ENCODE assay signal across 11 cellular contexts in genomic region chr19:43779147-43779819, GRCh38. TPM values are rescaled to one million over a fixed set of nuclear protein-coding genes. Genes with fewer than 3 reads are reported as not detected.
DNase-seq lines count a peak whose midpoint lies in the region; ATAC-seq, FAIRE-seq and TF ChIP-seq lines count a peak whose summit lies in the region.
"Had no signal": no experiment of that assay in that cellular context is flagged by ENCODE, and none has a peak within 500 bp of the region (broad histone marks: within the 10 kb centered on the region; RNA-seq: fewer than 3 reads in every experiment).

No MANE protein-coding gene starts in this region.

- CTCF ChIA-PET in activated CD4-positive, alpha-beta T cell treated with anti-CD3 and anti-CD28 coated beads, Interleukin-2, amount 10 ng/mL, durations not matched to agents 7 days and 5 days (lab: Charles Lee): interaction anchor here (1.1 to 9.1 kb wide), 3 partner anchors 12 to 75 kb away, joined by 4 to 88 read pairs (median 6); no protein-coding TSS in a partner anchor
- CTCF ChIA-PET in Panc1 (lab: Charles Lee): interaction anchor here (2.4 kb wide), 1 partner anchor 12 kb away, joined by 10 read pairs; no protein-coding TSS in a partner anchor
- CTCF ChIA-PET in endothelial cell of umbilical vein (lab: Charles Lee): interaction anchor here (0.7 to 6.8 kb wide), 6 partner anchors 13 to 34 kb away, joined by 3 to 114 read pairs (median 4); no protein-coding TSS in a partner anchor

- H3K4me2 ChIP-seq in endothelial cell of umbilical vein (ENCODE audit: insufficient read depth, low read length): no peak overlapping the region

- H4K20me1 ChIP-seq in endothelial cell of umbilical vein (replicated peaks; ENCODE audit: control insufficient read depth, extremely low read depth, insufficient read depth, low read length): no peaks in the 10 kb centered on the region

- no peaks in the 10 kb centered on the region for H3K79me2 ChIP-seq in endothelial cell of umbilical vein (ENCODE audit: control insufficient read depth, insufficient read depth, low read length)
- H3K79me2 ChIP-seq: parathyroid adenoma had no signal

- in situ Hi-C loops in Panc1 (cut with HindIII; ENCODE audit: low pct_unique_long_range_greater_than_20kb, low sequenced_read_pairs): no loop called here

- TF ChIP-seq CTCF in Panc1 (IDR thresholded peaks at IDR 0.05) (no peak), endothelial cell of umbilical vein (IDR thresholded peaks at IDR 0.05; ENCODE audit: extremely low read depth in 1 of 2, insufficient read depth in 1 of 2, low read depth in 1 of 2, low read length in 2 of 2) (no peak), suprapubic skin (IDR thresholded peaks at IDR 0.05) (no peak)

- peaks cover 9% of the 10 kb centered on the region for H3K36me3 Mint-ChIP-seq in activated CD4-positive, alpha-beta T cell treated with anti-CD3 and anti-CD28 coated beads, Interleukin-2, amount 10 ng/mL, durations not matched to agents 7 days and 5 days (ENCODE audit: low read depth)

- WGBS in suprapubic skin: 70% methylated on average over 12 of the region's 16 CpGs

- H3K9me3 Mint-ChIP-seq in activated CD4-positive, alpha-beta T cell treated with anti-CD3 and anti-CD28 coated beads, Interleukin-2, amount 10 ng/mL, durations not matched to agents 7 days and 5 days: no peaks in the 10 kb centered on the region

- H3K36me3 ChIP-seq in Panc1 (ENCODE audit: control insufficient read depth, insufficient read depth, low read length): no peaks in the 10 kb centered on the region; the same call in 1 of the 2 replicates
- H3K36me3 ChIP-seq in endothelial cell of umbilical vein (ENCODE audit: control insufficient read depth in 2 of 2, extremely low read depth in 1 of 2, insufficient read depth in 2 of 2, low read length in 2 of 2): no peaks in the 10 kb centered on the region
- H3K36me3 ChIP-seq in suprapubic skin: no peaks in the 10 kb centered on the region

- dilution Hi-C loops in endothelial cell of umbilical vein (cut with MboI; ENCODE audit: extremely low pct_ligation_motif_present, low sequenced_read_pairs): no loop called here

- no peaks in the 10 kb centered on the region for H3K9me3 ChIP-seq in Panc1 (ENCODE audit: control insufficient read depth, insufficient read depth, low read depth, low read length)
- no peaks in the 10 kb centered on the region for H3K9me3 ChIP-seq in endothelial cell of umbilical vein (replicated peaks; ENCODE audit: control insufficient read depth, insufficient read depth, low read length)
- no peaks in the 10 kb centered on the region for H3K9me3 ChIP-seq in suprapubic skin
- H3K9me3 ChIP-seq: body of pancreas had no signal

- peak overlapping the region; percentile 81 for H2AFZ ChIP-seq in endothelial cell of umbilical vein (ENCODE audit: low read depth, low read length)
- H2AFZ ChIP-seq: parathyroid adenoma had no signal

- ATAC-seq in Panc1: no peak
- ATAC-seq: body of pancreas had no signal

- intact Hi-C loops in Panc1 (cut with micrococcal nuclease; ENCODE audit: unreplicated experiment) (no loop called here), endothelial cell of umbilical vein (cut with micrococcal nuclease) (no loop called here)

- peaks cover 77% of the 10 kb centered on the region for H3K4me1 Mint-ChIP-seq in activated CD4-positive, alpha-beta T cell treated with anti-CD3 and anti-CD28 coated beads, Interleukin-2, amount 10 ng/mL, durations not matched to agents 7 days and 5 days

- no peak for FAIRE-seq in endothelial cell of umbilical vein (lab: Jason Lieb, UNC)

- H3K9ac ChIP-seq in endothelial cell of umbilical vein (replicated peaks; ENCODE audit: extremely low read depth, insufficient read depth, low read length): no peak overlapping the region
- H3K9ac ChIP-seq: parathyroid adenoma had no signal

- H3K4me3 Mint-ChIP-seq in activated CD4-positive, alpha-beta T cell treated with anti-CD3 and anti-CD28 coated beads, Interleukin-2, amount 10 ng/mL, durations not matched to agents 7 days and 5 days: peak overlapping the region; percentile 79

- peak overlapping the region; percentile 38 to 67 for H3K4me3 ChIP-seq in Panc1 (ENCODE audit: low read depth in 2 of 2, low read length in 2 of 2)
- H3K4me3 ChIP-seq in endothelial cell of umbilical vein (replicated peaks in 1 of 3; ENCODE audit: insufficient read depth in 1 of 3, low read depth in 1 of 3, low read length in 3 of 3): no peak overlapping the region
- H3K4me3 ChIP-seq in suprapubic skin: peak overlapping the region; percentile 34
- H3K4me3 ChIP-seq: body of pancreas had no signal

- H3K27ac ChIP-seq in Panc1 (ENCODE audit: low read length) (peak overlapping the region; percentile 98), endothelial cell of umbilical vein (ENCODE audit: insufficient read depth, low read depth, low read length) (no peak overlapping the region), suprapubic skin (peak overlapping the region; percentile 72)
- H3K27ac ChIP-seq: body of pancreas, parathyroid adenoma had no signal

- no peak for DNase-seq in activated CD4-positive, alpha-beta T cell treated with anti-CD3 and anti-CD28 coated beads, Interleukin-2, amount 10 ng/mL, durations not matched to agents 7 days and 5 days
- no peak for DNase-seq in activated CD4-positive, alpha-beta T cell treated with anti-CD3 and anti-CD28 coated beads, Interleukin-2, amount 50 U/mL, for 1 hour
- DNase-seq in Panc1 (ENCODE audit: low read depth, low spot score) (no peak), endothelial cell of umbilical vein (ENCODE audit: low read depth, low spot score) (no peak), suprapubic skin (ENCODE audit: low spot score in 2 of 2) (no peak), activated gamma-delta T cell treated with Interleukin-2 at 50 U/mL for 16 hours (no peak), NCI-H1417 (lab: John Stamatoyannopoulos, UW) (no peak), DMS114 treated with DMSO at 0.1 percent for 48 hours (lab: John Stamatoyannopoulos, UW; ENCODE audit: unreplicated experiment) (no peak)
- DNase-seq: NCI-H1694 had no signal

- TF ChIP-seq EP300 in suprapubic skin (IDR thresholded peaks at IDR 0.05): no peak

- no peaks in the 10 kb centered on the region for H3K9me1 ChIP-seq in endothelial cell of umbilical vein (replicated peaks; ENCODE audit: control insufficient read depth, extremely low read depth, insufficient read depth, low read length)

- H3K27ac Mint-ChIP-seq in activated CD4-positive, alpha-beta T cell treated with anti-CD3 and anti-CD28 coated beads, Interleukin-2, amount 10 ng/mL, durations not matched to agents 7 days and 5 days: peak overlapping the region; percentile 91

- no peaks in the 10 kb centered on the region for H3K27me3 Mint-ChIP-seq in activated CD4-positive, alpha-beta T cell treated with anti-CD3 and anti-CD28 coated beads, Interleukin-2, amount 10 ng/mL, durations not matched to agents 7 days and 5 days

- TF ChIP-seq POLR2A in endothelial cell of umbilical vein (IDR thresholded peaks at IDR 0.05; ENCODE audit: low read depth, low read length): no peak
- TF ChIP-seq POLR2A in suprapubic skin (IDR thresholded peaks at IDR 0.05): no peak

- POLR2A ChIA-PET in activated CD4-positive, alpha-beta T cell treated with anti-CD3 and anti-CD28 coated beads, Interleukin-2, amount 10 ng/mL, durations not matched to agents 7 days and 5 days (lab: Charles Lee): interaction anchor here (1.0 kb wide), 1 partner anchor 111 kb away, joined by 4 read pairs; no protein-coding TSS in a partner anchor
- POLR2A ChIA-PET in Panc1 (lab: Charles Lee): no interaction called here
- POLR2A ChIA-PET in endothelial cell of umbilical vein (lab: Charles Lee): no interaction called here

- peaks cover 55% of the 10 kb centered on the region for H3K4me1 ChIP-seq in Panc1 (ENCODE audit: control insufficient read depth, insufficient read depth, low read length)
- H3K4me1 ChIP-seq in endothelial cell of umbilical vein (ENCODE audit: control insufficient read depth, extremely low read depth, insufficient read depth, low read length): peaks cover 27% of the 10 kb centered on the region
- H3K4me1 ChIP-seq in suprapubic skin: peaks cover 65% of the 10 kb centered on the region
- H3K4me1 ChIP-seq: parathyroid adenoma had no signal

- TSS peak; percentile 59 for BruUV-seq in Panc1 (replicated peaks; lab: Mats Ljungman, UMichigan)
- no TSS peak for BruUV-seq in endothelial cell of umbilical vein (replicated peaks; lab: Mats Ljungman, UMichigan)

- no peaks in the 10 kb centered on the region for H3K27me3 ChIP-seq in Panc1 (ENCODE audit: control insufficient read depth, insufficient read depth, low read length)
- no peaks in the 10 kb centered on the region for H3K27me3 ChIP-seq in endothelial cell of umbilical vein (ENCODE audit: control insufficient read depth in 2 of 2, insufficient read depth in 2 of 2, low read length in 2 of 2)
- no peaks in the 10 kb centered on the region for H3K27me3 ChIP-seq in suprapubic skin
- H3K27me3 ChIP-seq: body of pancreas had no signal

RNA-seq across cellular contexts. Expression of gene KCNN4, which starts 1.5 kb away (rescaled TPM):
- total RNA-seq in activated CD4-positive, alpha-beta T cell treated with anti-CD3 and anti-CD28 coated beads, Interleukin-2, amount 10 ng/mL, durations not matched to agents 7 days and 5 days: 10 to 100 TPM; 31.9 to 34.5 TPM
- total RNA-seq in Panc1 (2021; ENCODE audit: unreplicated experiment) (29.7 TPM), endothelial cell of umbilical vein (0.35 TPM in 1 of 2 replicates, not detected in the other), suprapubic skin (10 to 100 TPM; 26.4 to 77.9 (median 48.2) TPM)
- polyA plus RNA-seq in Panc1 (2012; ENCODE audit: insufficient read length): 50.8 TPM
- polyA plus RNA-seq in endothelial cell of umbilical vein: 0.27 and 0.29 TPM in 2 replicates
- polyA plus RNA-seq in endothelial cell of umbilical vein (2011; cell fraction: cytosol; rRNA removed): 0.14 and 0.16 TPM in 2 replicates
- polyA plus RNA-seq in endothelial cell of umbilical vein (2011; cell fraction: nucleus; rRNA removed): 0.22 and 0.76 TPM in 2 replicates
- polyA plus RNA-seq in endothelial cell of umbilical vein (2012): 0.26 TPM in 1 of 2 replicates, not detected in the other
- polyA minus RNA-seq in endothelial cell of umbilical vein: 0.41 and 0.42 TPM in 2 replicates
- 26.3 TPM for polyA minus RNA-seq in endothelial cell of umbilical vein (2011; cell fraction: cytosol; rRNA and poly(A)+ RNA removed)
- polyA minus RNA-seq in endothelial cell of umbilical vein (2011; cell fraction: nucleus; rRNA and poly(A)+ RNA removed): not detected in 2 replicates

RNA-seq across cellular contexts. Expression of gene LYPD5, which starts 23.0 kb away (rescaled TPM):
- total RNA-seq in activated CD4-positive, alpha-beta T cell treated with anti-CD3 and anti-CD28 coated beads, Interleukin-2, amount 10 ng/mL, durations not matched to agents 7 days and 5 days: under 1 TPM; 0.62 to 0.79 TPM
- total RNA-seq in Panc1 (2021; ENCODE audit: unreplicated experiment): 0.87 TPM
- 0.84 TPM for polyA plus RNA-seq in Panc1 (2012; ENCODE audit: insufficient read length)
- total RNA-seq in endothelial cell of umbilical vein: not detected in 2 replicates
- polyA plus RNA-seq in endothelial cell of umbilical vein: 0.11 and 0.28 TPM in 2 replicates
- 0.08 and 0.12 TPM in 2 replicates for polyA plus RNA-seq in endothelial cell of umbilical vein (2011; cell fraction: cytosol; rRNA removed)
- polyA plus RNA-seq in endothelial cell of umbilical vein (2011; cell fraction: nucleus; rRNA removed): 0.29 and 0.34 TPM in 2 replicates
- 0.16 and 0.25 TPM in 2 replicates for polyA plus RNA-seq in endothelial cell of umbilical vein (2012)
- polyA minus RNA-seq in endothelial cell of umbilical vein: not detected in 2 replicates
- not detected for polyA minus RNA-seq in endothelial cell of umbilical vein (2011; cell fraction: cytosol; rRNA and poly(A)+ RNA removed)
- not detected in 2 replicates for polyA minus RNA-seq in endothelial cell of umbilical vein (2011; cell fraction: nucleus; rRNA and poly(A)+ RNA removed)
- total RNA-seq in suprapubic skin: 100 to 1,000 TPM in 1 of 4 donors, 10 to 100 TPM in 3; 48.5 to 114 (median 98.5) TPM
- total RNA-seq: body of pancreas had no signal

RNA-seq across cellular contexts. Expression of gene SMG9, which starts 24.5 kb away (rescaled TPM):
- total RNA-seq in activated CD4-positive, alpha-beta T cell treated with anti-CD3 and anti-CD28 coated beads, Interleukin-2, amount 10 ng/mL, durations not matched to agents 7 days and 5 days: 10 to 100 TPM; 69.1 to 71.0 TPM
- total RNA-seq in Panc1 (2021; ENCODE audit: unreplicated experiment) (49.9 TPM), endothelial cell of umbilical vein (45.0 and 53.3 TPM in 2 replicates), suprapubic skin (10 to 100 TPM; 21.5 to 44.4 (median 30.1) TPM)
- polyA plus RNA-seq in Panc1 (2012; ENCODE audit: insufficient read length): 37.6 TPM
- 25.5 and 26.4 TPM in 2 replicates for polyA plus RNA-seq in endothelial cell of umbilical vein
- 14.2 and 18.4 TPM in 2 replicates for polyA plus RNA-seq in endothelial cell of umbilical vein (2011; cell fraction: cytosol; rRNA removed)
- 57.7 and 62.5 TPM in 2 replicates for polyA plus RNA-seq in endothelial cell of umbilical vein (2011; cell fraction: nucleus; rRNA removed)
- polyA plus RNA-seq in endothelial cell of umbilical vein (2012): 23.0 and 31.6 TPM in 2 replicates
- polyA minus RNA-seq in endothelial cell of umbilical vein: 14.6 and 23.5 TPM in 2 replicates
- 14.7 TPM for polyA minus RNA-seq in endothelial cell of umbilical vein (2011; cell fraction: cytosol; rRNA and poly(A)+ RNA removed)
- 21.9 and 27.0 TPM in 2 replicates for polyA minus RNA-seq in endothelial cell of umbilical vein (2011; cell fraction: nucleus; rRNA and poly(A)+ RNA removed)

RNA-seq across cellular contexts. Expression of gene ZNF283, which starts 47.8 kb away (rescaled TPM):
- 1 to 10 TPM; 6.1 to 7.4 TPM for total RNA-seq in activated CD4-positive, alpha-beta T cell treated with anti-CD3 and anti-CD28 coated beads, Interleukin-2, amount 10 ng/mL, durations not matched to agents 7 days and 5 days
- total RNA-seq in Panc1 (2021; ENCODE audit: unreplicated experiment) (6.9 TPM), endothelial cell of umbilical vein (6.0 and 10.7 TPM in 2 replicates), suprapubic skin (10 to 100 TPM in 2 of 4 donors, 1 to 10 TPM in 2; 4.7 to 26.4 (median 10.0) TPM)
- polyA plus RNA-seq in Panc1 (2012; ENCODE audit: insufficient read length): 1.9 TPM
- 1.4 and 1.9 TPM in 2 replicates for polyA plus RNA-seq in endothelial cell of umbilical vein
- 1.7 TPM in 2 replicates for polyA plus RNA-seq in endothelial cell of umbilical vein (2011; cell fraction: cytosol; rRNA removed)
- 6.5 and 6.9 TPM in 2 replicates for polyA plus RNA-seq in endothelial cell of umbilical vein (2011; cell fraction: nucleus; rRNA removed)
- polyA plus RNA-seq in endothelial cell of umbilical vein (2012): 4.0 and 5.0 TPM in 2 replicates
- 4.7 and 5.4 TPM in 2 replicates for polyA minus RNA-seq in endothelial cell of umbilical vein
- 4.4 TPM for polyA minus RNA-seq in endothelial cell of umbilical vein (2011; cell fraction: cytosol; rRNA and poly(A)+ RNA removed)
- 7.6 and 12.2 TPM in 2 replicates for polyA minus RNA-seq in endothelial cell of umbilical vein (2011; cell fraction: nucleus; rRNA and poly(A)+ RNA removed)

Comparison
In these comparisons a context has a peak if more than half of its experiments do, and no peak if none do; other contexts are left out.
1. H3K4me3 ChIP-seq: peak in Panc1 (2 of 2) and suprapubic skin (single experiment); none in endothelial cell of umbilical vein (0 of 3).
2. RNA of gene KCNN4, which starts 1.5 kb away (total RNA-seq): 26.4 to 77.9 TPM in suprapubic skin, 31.9 to 34.5 TPM in activated CD4-positive, alpha-beta T cell treated with anti-CD3 and anti-CD28 coated beads, Interleukin-2, amount 10 ng/mL, durations not matched to agents 7 days and 5 days and 29.7 TPM in Panc1 (single experiment); 0.35 TPM in endothelial cell of umbilical vein; every median in the first group is over 10 times any median in the second.
3. RNA of gene LYPD5, which starts 23.0 kb away (total RNA-seq): 48.5 to 114 TPM in suprapubic skin; 0.87 TPM in Panc1 (single experiment), 0.62 to 0.79 TPM in activated CD4-positive, alpha-beta T cell treated with anti-CD3 and anti-CD28 coated beads, Interleukin-2, amount 10 ng/mL, durations not matched to agents 7 days and 5 days and not detected in endothelial cell of umbilical vein; every median in the first group is over 10 times any median in the second.